Comparison of ENCODE assay signal across 1 cellular context in the genomic region with DNA sequence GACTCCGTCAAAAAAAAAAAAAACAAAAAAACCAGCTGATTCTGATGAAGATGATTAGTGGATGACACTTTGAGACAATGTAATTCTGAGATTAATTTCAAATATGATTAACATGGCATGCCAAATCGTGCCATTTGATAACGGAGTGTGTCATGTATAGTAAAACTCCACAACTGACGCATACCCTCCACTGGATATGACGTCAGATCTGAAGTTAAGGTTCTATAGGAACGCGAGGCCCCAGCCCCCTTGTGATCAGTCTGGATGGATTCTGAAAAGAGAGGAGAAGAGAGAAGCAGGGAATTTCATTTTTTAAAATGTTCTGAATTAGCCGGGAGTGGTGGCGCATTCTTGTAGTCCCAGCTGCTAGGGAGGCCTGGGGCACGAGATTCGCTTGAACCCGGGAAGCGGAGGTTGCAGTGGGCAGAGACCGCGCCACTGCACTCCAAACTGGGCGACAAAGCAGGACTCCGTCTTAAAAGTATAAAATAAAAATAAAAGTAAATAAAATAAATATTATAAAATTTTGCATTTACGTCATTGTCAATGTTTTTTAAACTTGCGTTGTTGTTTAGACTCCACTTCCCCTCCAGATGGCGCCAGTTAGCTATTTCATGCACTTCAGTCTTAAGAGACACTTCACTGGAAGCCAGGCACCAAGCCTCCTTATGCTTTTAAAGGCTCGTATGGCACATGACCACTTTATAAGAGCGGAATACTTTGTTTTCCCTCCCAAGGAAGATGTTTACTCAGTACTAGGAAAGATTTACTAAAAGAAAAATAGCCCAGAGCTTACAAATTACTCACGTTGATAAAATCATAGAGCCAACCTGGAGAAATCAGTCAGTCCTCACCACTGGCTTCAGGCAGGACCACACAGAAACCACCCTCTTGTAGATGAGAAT.
TF ChIP-seq lines count a peak whose summit lies in the region.

No MANE protein-coding gene starts in this region.

TF ChIP-seq in SK-N-SH, 30 proteins besides CTCF, POLR2A, EP300 and RAD21 (continued from another document):
- no peak for TF ChIP-seq JUND (IDR thresholded peaks at IDR 0.05)
TF ChIP-seq in SK-N-SH: peak in this region for 2.
